In the genomic region with DNA sequence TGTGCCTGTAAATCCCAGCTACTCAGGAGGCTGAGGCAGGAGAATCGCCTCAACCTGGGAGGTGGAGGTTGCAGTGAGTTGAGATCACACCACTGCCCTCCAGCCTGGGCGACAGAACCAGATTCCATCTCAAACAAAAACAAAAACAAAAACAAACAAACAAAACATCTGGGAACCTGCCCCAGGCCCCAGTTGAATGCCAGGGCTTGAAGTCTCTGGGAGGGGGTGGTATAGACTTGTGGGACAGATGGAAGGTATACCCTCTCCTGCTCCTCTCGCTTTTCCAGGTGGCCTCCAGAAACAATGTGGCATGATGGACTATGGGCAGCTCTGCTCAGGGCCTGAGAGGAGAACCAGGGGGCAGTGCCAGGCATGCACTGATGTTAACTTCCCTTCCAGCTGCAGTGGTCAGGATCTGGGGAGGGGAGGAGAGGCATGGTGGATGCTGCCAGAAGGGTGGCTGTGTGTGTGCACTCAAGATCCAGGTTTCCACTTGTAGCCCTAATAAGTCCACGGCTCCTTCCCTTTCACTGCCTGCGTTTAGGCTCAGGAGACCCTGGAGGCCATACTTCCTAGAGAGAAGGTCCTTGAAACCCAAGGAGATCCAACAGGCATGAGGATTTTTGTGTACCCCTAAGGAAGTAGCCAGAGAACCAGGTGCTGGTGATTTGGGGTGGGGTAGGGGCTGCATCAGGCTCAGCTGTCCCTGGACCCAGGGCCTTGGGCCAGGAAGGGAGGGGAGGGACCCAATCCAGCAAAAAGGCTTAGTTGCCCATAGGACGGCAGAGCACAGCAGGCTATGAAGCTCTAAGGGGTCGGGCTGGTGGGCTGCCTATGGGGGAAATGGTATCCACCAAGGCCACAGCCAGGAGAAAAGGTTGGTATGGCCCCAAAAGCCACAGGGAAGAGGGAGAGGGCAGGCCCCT, we compare ENCODE assay signal across 12 cellular contexts. TPM values are rescaled to one million over a fixed set of nuclear protein-coding genes. Genes with fewer than 3 reads are reported as not detected.
"Had no signal": no experiment of that assay in that cellular context is flagged by ENCODE, and none has a peak within 500 bp of the region (broad histone marks: within the 10 kb centered on the region; RNA-seq: fewer than 3 reads in every experiment).

No MANE protein-coding gene starts in this region.

RNA-seq across cellular contexts. Expression of a gene that starts 26.6 kb away (rescaled TPM):
- total RNA-seq: activated CD4-positive, alpha-beta memory T cell treated with anti-CD3 and anti-CD28 coated beads for 36 hours; activated T-helper 1 cell treated with anti-CD3 and anti-CD28 coated beads, Interleukin-12 subunit alpha, Interleukin-12 subunit beta, Interleukin-2, Interleukin-4 antibody, amounts not matched to agents 30 ng/mL and 10 ng/mL and 1 ng/mL, durations not matched to agents 14 hours and 24 hours and 36 hours; astrocyte; dermis blood vessel endothelial cell; esophagus squamous epithelium; glomerular endothelial cell; left ventricle myocardium superior; mammary epithelial cell; psoas muscle; stomach; T-helper 1 cell treated with Interleukin-12 subunit alpha and Interleukin-12 subunit beta and Interleukin-4 antibody, amounts not matched to agents 30 ng/mL and 1 ng/mL, for 36 hours had no signal
- polyA plus RNA-seq: mammary epithelial cell, neural cell, stomach had no signal
